In genomic region chr4:128281354-128281753, GRCh38 we compare ENCODE assay signal across 26 cellular contexts. TPM values are rescaled to one million over a fixed set of nuclear protein-coding genes. Genes with fewer than 3 reads are reported as not detected.
DNase-seq lines count a peak whose midpoint lies in the region; ATAC-seq and TF ChIP-seq lines count a peak whose summit lies in the region.
"Had no signal": no experiment of that assay in that cellular context is flagged by ENCODE, and none has a peak within 500 bp of the region (broad histone marks: within the 10 kb centered on the region; RNA-seq: fewer than 3 reads in every experiment).

No MANE protein-coding gene starts in this region.

- dilution Hi-C loops in IMR-90 (cut with HindIII; ENCODE audit: low sequenced_read_pairs, unreplicated experiment): no loop called here

- no peak overlapping the region for H2BK120ac ChIP-seq in IMR-90 (ENCODE audit: low read depth, low read length)
- no peak overlapping the region for H2BK120ac ChIP-seq in mesenchymal stem cell (ENCODE audit: low read depth, low read length)

- no peak for TF ChIP-seq CTCF in IMR-90 (conservative IDR thresholded peaks at IDR 0.05; ENCODE audit: low read depth, low read length)
- TF ChIP-seq CTCF in brain (conservative IDR thresholded peaks at IDR 0.05): no peak

- H2BK15ac ChIP-seq in IMR-90 (ENCODE audit: low read depth, low read length) (no peak overlapping the region), mesenchymal stem cell (ENCODE audit: low read depth, poor library complexity, severe bottlenecking) (no peak overlapping the region)

- H3K27ac ChIP-seq in IMR-90 (ENCODE audit: insufficient read depth, low read length): no peak overlapping the region
- H3K27ac ChIP-seq in mesenchymal stem cell (ENCODE audit: low read length, poor library complexity, severe bottlenecking): no peak overlapping the region
- H3K27ac ChIP-seq: RWPE1 had no signal

- WGBS in IMR-90 (ENCODE audit: extremely low coverage in 2 of 2, insufficient read length in 1 of 2), 2 experiments: no CpG with 5 or more reads among the region's 1 CpG
- WGBS in mesenchymal stem cell: no CpG with 5 or more reads among the region's 1 CpG

- no peak for TF ChIP-seq RAD21 in IMR-90 (IDR thresholded peaks at IDR 0.05; ENCODE audit: low read length)

- H2AK9ac ChIP-seq in IMR-90 (replicated peaks; ENCODE audit: low read depth, low read length, poor library complexity): no peak overlapping the region

- H3K56ac ChIP-seq in IMR-90 (ENCODE audit: extremely low read depth, insufficient read depth, low read length): no peak overlapping the region

- peaks cover 72% of the 10 kb centered on the region for H3K4me1 Mint-ChIP-seq in brain

- no peaks in the 10 kb centered on the region for H3K27me3 Mint-ChIP-seq in brain
- H3K27me3 Mint-ChIP-seq: CD8-positive, alpha-beta memory T cell had no signal

- H3K18ac ChIP-seq in IMR-90 (ENCODE audit: low read depth, low read length) (no peak overlapping the region), mesenchymal stem cell (ENCODE audit: low read depth in 1 of 2, low read length in 2 of 2) (no peak overlapping the region)

- H3K27me3 ChIP-seq in IMR-90 (ENCODE audit: control insufficient read depth, insufficient read depth, low read length) (no peaks in the 10 kb centered on the region), mesenchymal stem cell (ENCODE audit: control insufficient read depth in 1 of 2, insufficient read depth in 1 of 2, low read length in 2 of 2) (no peaks in the 10 kb centered on the region)
- H3K27me3 ChIP-seq: BE2C, MG63 had no signal

- POLR2A ChIA-PET in IMR-90 (lab: Charles Lee; ENCODE audit: unreplicated experiment): no interaction called here

- H3K9me3 Mint-ChIP-seq in brain: peaks cover 0 to 50% (median 12%) of the 10 kb centered on the region in 5 experiments
- H3K9me3 Mint-ChIP-seq: CD14-positive monocyte; CD8-positive, alpha-beta memory T cell had no signal

- no TSS peak for BruUV-seq in IMR-90 (replicated peaks; lab: Mats Ljungman, UMichigan)

- H3K4me3 ChIP-seq in IMR-90 (ENCODE audit: insufficient read depth, low read depth, low read length) (no peak overlapping the region), mesenchymal stem cell (ENCODE audit: insufficient read depth in 1 of 2, low read depth in 1 of 2, low read length in 2 of 2) (no peak overlapping the region)
- H3K4me3 ChIP-seq: MG63 had no signal

- H3K4ac ChIP-seq in IMR-90 (ENCODE audit: low read depth, low read length) (no peak overlapping the region), mesenchymal stem cell (ENCODE audit: low read depth in 1 of 2, low read length in 2 of 2) (no peak overlapping the region)

- H3K9me1 ChIP-seq in IMR-90 (ENCODE audit: insufficient read depth, low read length): no peaks in the 10 kb centered on the region

- intact Hi-C loops in IMR-90 (cut with micrococcal nuclease): loop anchor here (10.0 kb wide), 1 partner anchor 217 kb away; the partner anchor contains the start of gene LARP1B

- H3K9me3 ChIP-seq in IMR-90 (ENCODE audit: control insufficient read depth, insufficient read depth, low read length) (no peaks in the 10 kb centered on the region), mesenchymal stem cell (ENCODE audit: control insufficient read depth, low read length) (no peaks in the 10 kb centered on the region)
- H3K9me3 ChIP-seq: BE2C had no signal

- H4K8ac ChIP-seq in IMR-90 (ENCODE audit: low read depth in 2 of 2, low read length in 2 of 2) (no peak overlapping the region), mesenchymal stem cell (ENCODE audit: low read length) (no peak overlapping the region)

- peaks cover 92% of the 10 kb centered on the region for H3K36me3 Mint-ChIP-seq in brain

- H2BK20ac ChIP-seq in IMR-90 (ENCODE audit: low read depth, low read length): no peak overlapping the region

- H3K4me1 ChIP-seq in IMR-90 (ENCODE audit: control insufficient read depth, insufficient read depth, low read length) (peaks cover 3% of the 10 kb centered on the region), mesenchymal stem cell (ENCODE audit: control insufficient read depth, insufficient read depth, low read depth, low read length) (peaks cover 3% of the 10 kb centered on the region)
- H3K4me1 ChIP-seq: BE2C had no signal

- H4K91ac ChIP-seq in IMR-90 (ENCODE audit: insufficient read depth, low read depth, low read length): no peak overlapping the region
- H4K91ac ChIP-seq in mesenchymal stem cell (ENCODE audit: low read length): no peak overlapping the region

- H2BK5ac ChIP-seq in IMR-90 (ENCODE audit: low read depth, low read length, poor library complexity, severe bottlenecking): peak overlapping the region; percentile 24
- H2BK5ac ChIP-seq in mesenchymal stem cell (ENCODE audit: low read depth, low read length, poor library complexity, severe bottlenecking): peak overlapping the region; percentile 57

- H3K36me3 ChIP-seq in IMR-90 (ENCODE audit: control insufficient read depth, insufficient read depth, low read length) (peaks cover 19% of the 10 kb centered on the region), mesenchymal stem cell (ENCODE audit: control insufficient read depth in 1 of 2, insufficient read depth in 2 of 2, low read depth in 1 of 2, low read length in 2 of 2) (peaks cover 6 to 23% of the 10 kb centered on the region in 2 experiments)

- H2BK12ac ChIP-seq in mesenchymal stem cell (ENCODE audit: low read length in 2 of 2): no peak overlapping the region

- peak overlapping the region in 1 of 5 experiments; percentile 0 for H3K27ac Mint-ChIP-seq in brain
- H3K27ac Mint-ChIP-seq: CD14-positive monocyte had no signal

- H3K4me2 ChIP-seq in IMR-90 (ENCODE audit: low read depth, low read length): peak overlapping the region; percentile 65
- no peak overlapping the region for H3K4me2 ChIP-seq in mesenchymal stem cell (ENCODE audit: low read length, poor library complexity, severe bottlenecking)

- H2AFZ ChIP-seq in IMR-90 (replicated peaks; ENCODE audit: low read length, poor library complexity): no peak overlapping the region
- H2AFZ ChIP-seq in mesenchymal stem cell (ENCODE audit: low read depth, low read length): no peak overlapping the region

- no peak overlapping the region for H3K14ac ChIP-seq in IMR-90 (replicated peaks; ENCODE audit: low read depth, low read length)
- H3K14ac ChIP-seq in mesenchymal stem cell (ENCODE audit: low read length in 2 of 2): no peak overlapping the region

- H3K79me1 ChIP-seq in IMR-90 (ENCODE audit: low read depth in 1 of 2, low read length in 2 of 2): peaks cover 7 to 25% of the 10 kb centered on the region in 2 experiments; a peak in 3 of 4 replicates
- H3K79me1 ChIP-seq in mesenchymal stem cell (replicated peaks; ENCODE audit: low read length, poor library complexity, severe bottlenecking): no peaks in the 10 kb centered on the region

- no peak overlapping the region for H4K5ac ChIP-seq in IMR-90 (ENCODE audit: low read depth, low read length)

- CTCF ChIA-PET in IMR-90 (lab: Yijun Ruan, JAX): interaction anchor here (1.0 kb wide), 1 partner anchor 30 kb away, joined by 3 read pairs; no protein-coding TSS in a partner anchor

- H4K20me1 ChIP-seq in IMR-90 (ENCODE audit: insufficient read depth, low read length): peaks cover 21% of the 10 kb centered on the region

- DNase-seq in IMR-90: no peak
- DNase-seq in mesenchymal stem cell: no peak
- no peak for DNase-seq in hypothalamus (lab: John Stamatoyannopoulos, UW)
- no peak for DNase-seq in NCI-H345 (lab: John Stamatoyannopoulos, UW)
- DNase-seq in activated gamma-delta T cell (lab: John Stamatoyannopoulos, UW): no peak
- no peak for DNase-seq in NCI-H446 (lab: John Stamatoyannopoulos, UW)
- DNase-seq: ACHN; BE2C; CD8-positive, alpha-beta memory T cell; DMS 273 treated with DMSO at 0.1 percent for 48 hours; DMS79; EL; GF-D8; KBM-7; MG63; NCI-H1105 treated with DMSO at 0.1 percent for 48 hours; NCI-H146; NCI-H1930; NCI-H2107; NCI-H526 treated with DMSO at 0.1 percent for 48 hours; SHP77 had no signal

- H2AK5ac ChIP-seq in IMR-90 (ENCODE audit: low read depth, low read length) (no peak overlapping the region), mesenchymal stem cell (ENCODE audit: low read length, severe bottlenecking) (no peak overlapping the region)

- H3K4me3 Mint-ChIP-seq in brain: peak overlapping the region; percentile 13 to 56 (median 39)
- H3K4me3 Mint-ChIP-seq: CD14-positive monocyte had no signal

- no peak overlapping the region for H3K23ac ChIP-seq in IMR-90 (ENCODE audit: low read depth, low read length)
- H3K23ac ChIP-seq in mesenchymal stem cell (ENCODE audit: low read length in 2 of 2): no peak overlapping the region

- no peak overlapping the region for H3K9ac ChIP-seq in IMR-90 (ENCODE audit: low read depth, low read length)
- H3K9ac ChIP-seq in mesenchymal stem cell (ENCODE audit: low read length): no peak overlapping the region

- no peak for ATAC-seq in IMR-90 (ENCODE audit: low read depth)
- ATAC-seq: HepG2, Panc1 had no signal

- in situ Hi-C loops in IMR-90 (cut with MboI; ENCODE audit: low sequenced_read_pairs): loop anchor here (10.0 kb wide), 1 partner anchor 583 kb away; no protein-coding TSS in a partner anchor

- TF ChIP-seq POLR2A in IMR-90 (IDR thresholded peaks at IDR 0.05; ENCODE audit: low read depth, low read length): no peak

TF ChIP-seq in IMR-90, 13 proteins besides CTCF, POLR2A, EP300 and RAD21:
- no peak for TF ChIP-seq CHD1 (IDR thresholded peaks at IDR 0.05; ENCODE audit: low read depth, low read length)
- TF ChIP-seq USF2 (IDR thresholded peaks at IDR 0.05; ENCODE audit: low read depth, low read length): no peak

RNA-seq across cellular contexts. Expression of gene PGRMC2, which starts 6.3 kb away (rescaled TPM):
- 13.4 and 24.4 TPM in 2 replicates for total RNA-seq in IMR-90 (2012; rRNA removed)
- polyA plus RNA-seq in IMR-90 (2012; rRNA removed): 21.9 and 40.7 TPM in 2 replicates
- polyA plus RNA-seq in IMR-90 (2012; cell fraction: cytosol; rRNA removed): 8.0 and 8.9 TPM in 2 replicates
- polyA plus RNA-seq in IMR-90 (2012; cell fraction: nucleus; rRNA removed; ENCODE audit: low replicate concordance): 2.2 and 19.3 TPM in 2 replicates
- polyA plus RNA-seq in brain (ENCODE audit: insufficient read depth, low read depth, low replicate concordance): 35.9 TPM
- 117 TPM for polyA plus RNA-seq in mesenchymal stem cell (2013, experiment 1 of 2)
- 116 TPM for polyA plus RNA-seq in mesenchymal stem cell (2013, experiment 2 of 2)
